ENCODE assay signal across 10 cellular contexts in the genomic region with DNA sequence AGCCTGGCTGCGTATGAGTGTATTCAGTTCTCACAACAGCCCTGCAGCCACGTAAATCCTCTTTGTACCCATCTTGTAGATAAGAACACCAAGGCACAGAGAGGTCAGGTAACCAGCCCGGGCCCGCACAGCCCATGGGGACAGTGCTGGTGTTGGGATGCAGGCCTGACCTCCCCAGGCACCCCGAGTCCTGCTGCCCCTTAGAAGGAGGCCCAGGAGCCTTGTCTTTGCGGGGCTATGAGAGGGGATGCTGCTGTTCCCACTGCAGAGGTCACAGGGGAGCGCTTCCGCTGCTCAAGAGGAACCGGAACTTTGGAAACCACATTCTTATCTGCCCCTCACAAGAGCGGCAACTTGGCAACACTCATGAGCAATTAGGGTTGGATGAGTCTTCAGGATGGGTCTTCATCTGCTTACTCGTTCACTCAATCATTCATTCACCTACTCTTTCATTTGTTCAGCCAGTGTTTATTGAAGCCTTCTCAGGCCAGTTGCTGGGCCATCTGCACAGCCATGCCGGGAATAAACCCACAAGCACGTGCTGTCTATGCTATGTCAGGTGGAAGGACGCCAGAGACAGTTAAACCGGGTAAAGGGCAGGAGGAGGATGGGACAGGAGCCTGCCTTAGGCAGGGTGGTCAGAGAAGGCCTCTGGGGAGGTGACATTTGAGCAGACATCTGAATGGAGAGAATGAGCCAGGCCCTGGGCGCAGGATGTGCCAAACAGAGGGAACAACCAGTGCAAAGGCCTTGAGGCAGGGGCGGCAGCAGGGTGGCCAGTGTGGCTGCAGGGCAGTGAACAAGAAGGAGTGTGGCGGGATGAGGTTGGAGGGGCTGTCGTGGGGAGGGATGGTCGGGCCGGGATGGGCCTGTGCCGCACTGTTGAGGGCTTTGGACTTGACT.
DNase-seq lines count a peak whose midpoint lies in the region; ATAC-seq and TF ChIP-seq lines count a peak whose summit lies in the region.
"Had no signal": no experiment of that assay in that cellular context is flagged by ENCODE, and none has a peak within 500 bp of the region (broad histone marks: within the 10 kb centered on the region; RNA-seq: fewer than 3 reads in every experiment).

No MANE protein-coding gene starts in this region.

- H3K9me3 Mint-ChIP-seq in activated naive CD8-positive, alpha-beta T cell (ENCODE audit: low read depth): no peaks in the 10 kb centered on the region
- H3K9me3 Mint-ChIP-seq in nephron progenitor cell: no peaks in the 10 kb centered on the region

- H3K27ac Mint-ChIP-seq in activated naive CD8-positive, alpha-beta T cell: peak overlapping the region; percentile 89
- peak overlapping the region; percentile 52 for H3K27ac Mint-ChIP-seq in nephron progenitor cell

- in situ Hi-C loops in GM13977 (cut with MboI; ENCODE audit: low pct_unique_long_range_greater_than_20kb, low sequenced_read_pairs, unreplicated experiment): no loop called here

- H3K36me3 Mint-ChIP-seq in activated naive CD8-positive, alpha-beta T cell: no peaks in the 10 kb centered on the region
- no peaks in the 10 kb centered on the region for H3K36me3 Mint-ChIP-seq in nephron progenitor cell (ENCODE audit: low read depth)

- DNase-seq in GM12865 (ENCODE audit: low read depth) (peak; percentile 53), Kasumi-1 (lab: John Stamatoyannopoulos, UW) (peak; percentile 86 to 93), nephron progenitor cell (no peak), AG20443 (ENCODE audit: low spot score) (no peak), NCI-H1694 (lab: John Stamatoyannopoulos, UW) (no peak), GM13977 (ENCODE audit: low spot score) (no peak)
- DNase-seq: MG63 had no signal

- H3K4me3 ChIP-seq in GM12865 (ENCODE audit: low read depth, low read length): no peak overlapping the region
- H3K4me3 ChIP-seq: ascending aorta, MG63 had no signal

- peak overlapping the region; percentile 57 for H3K4me3 Mint-ChIP-seq in activated naive CD8-positive, alpha-beta T cell
- no peak overlapping the region for H3K4me3 Mint-ChIP-seq in nephron progenitor cell

- no peak for ATAC-seq in HG03175 (IDR thresholded peaks at IDR 0.05; ENCODE audit: unreplicated experiment)

- no peaks in the 10 kb centered on the region for H3K27me3 Mint-ChIP-seq in activated naive CD8-positive, alpha-beta T cell
- H3K27me3 Mint-ChIP-seq in nephron progenitor cell (ENCODE audit: low read depth, poor library complexity): peaks cover 22% of the 10 kb centered on the region

- peaks cover 39% of the 10 kb centered on the region for H3K4me1 Mint-ChIP-seq in activated naive CD8-positive, alpha-beta T cell (ENCODE audit: low read depth)
- H3K4me1 Mint-ChIP-seq in nephron progenitor cell: peaks cover 43% of the 10 kb centered on the region

- TF ChIP-seq CTCF in GM12865 (IDR thresholded peaks at IDR 0.05; ENCODE audit: insufficient read depth, low read depth, low read length, missing control alignments) (no peak), nephron progenitor cell (IDR thresholded peaks at IDR 0.05) (no peak), GM13977 (IDR thresholded peaks at IDR 0.05; ENCODE audit: extremely low read depth, insufficient read depth, missing control alignments) (no peak)

Comparison
In these comparisons a context has a peak if more than half of its experiments do, and no peak if none do; other contexts are left out.
1. DNase-seq: peak in GM12865 (single experiment) and Kasumi-1 (2 of 2); none in nephron progenitor cell (single experiment), AG20443 (single experiment), NCI-H1694 (single experiment) and GM13977 (single experiment).